ENCODE assay signal across 11 cellular contexts in genomic region chr12:14959126-14959440, GRCh38. TPM values are rescaled to one million over a fixed set of nuclear protein-coding genes. Genes with fewer than 3 reads are reported as not detected.
DNase-seq lines count a peak whose midpoint lies in the region; ATAC-seq and TF ChIP-seq lines count a peak whose summit lies in the region.
"Had no signal": no experiment of that assay in that cellular context is flagged by ENCODE, and none has a peak within 500 bp of the region (broad histone marks: within the 10 kb centered on the region; RNA-seq: fewer than 3 reads in every experiment).

No MANE protein-coding gene starts in this region.

- H3K27me3 Mint-ChIP-seq in CD14-positive monocyte (ENCODE audit: low read depth in 3 of 3) = no peaks in the 10 kb centered on the region
- H3K27me3 Mint-ChIP-seq in osteocyte (ENCODE audit: unreplicated experiment) = no peaks in the 10 kb centered on the region

- H3K27ac Mint-ChIP-seq in CD14-positive monocyte (peak overlapping the region; percentile 95 to 99 (median 99)), osteocyte (ENCODE audit: unreplicated experiment) (peak overlapping the region; percentile 86)

- H3K27ac ChIP-seq in KOPT-K1 (ENCODE audit: low read depth, low read length, poor library complexity, severe bottlenecking) = peak overlapping the region; percentile 99
- H3K27ac ChIP-seq in ascending aorta = peak overlapping the region; percentile 70 to 78
- H3K27ac ChIP-seq: epithelial cell of prostate had no signal

- ATAC-seq in HG03442 (IDR thresholded peaks at IDR 0.05; ENCODE audit: unreplicated experiment) = no peak

- H3K4me1 ChIP-seq in ascending aorta = peaks cover 6 to 24% of the 10 kb centered on the region in 2 donors

- peaks cover 14 to 15% of the 10 kb centered on the region in 2 donors for H3K36me3 Mint-ChIP-seq in CD14-positive monocyte
- H3K36me3 Mint-ChIP-seq in osteocyte (ENCODE audit: unreplicated experiment) = no peaks in the 10 kb centered on the region

- H3K36me3 ChIP-seq in KOPT-K1 (ENCODE audit: insufficient read depth, low read length) (peaks cover 53% of the 10 kb centered on the region), ascending aorta (no peaks in the 10 kb centered on the region)

- H3K4me3 ChIP-seq in ascending aorta = peak overlapping the region in 1 of 2 donors; percentile 66

- H3K9me3 Mint-ChIP-seq in CD14-positive monocyte (peaks cover 0 to 5% (median 0%) of the 10 kb centered on the region in 7 donors), osteocyte (ENCODE audit: unreplicated experiment) (no peaks in the 10 kb centered on the region)

- no peaks in the 10 kb centered on the region for H3K9me3 ChIP-seq in KOPT-K1 (ENCODE audit: insufficient read depth, low read length, poor library complexity, severe bottlenecking)
- no peaks in the 10 kb centered on the region for H3K9me3 ChIP-seq in ascending aorta

- no peaks in the 10 kb centered on the region for H3K27me3 ChIP-seq in ascending aorta

- TF ChIP-seq CTCF in CD14-positive monocyte (IDR thresholded peaks at IDR 0.05) (no peak), ascending aorta (IDR thresholded peaks at IDR 0.05) (no peak), osteocyte (IDR thresholded peaks at IDR 0.05) (no peak)

- intact Hi-C loops in CD14-positive monocyte (cut with micrococcal nuclease) = loop anchor here in 1 of 2 donors (10.0 kb wide), 2 partner anchors 394 to 746 kb away; partner anchors contain the start of gene PLBD1
- intact Hi-C loops in ascending aorta (cut with DNase I) = no loop called here

- H3K4me3 Mint-ChIP-seq in CD14-positive monocyte (peak overlapping the region; percentile 95 to 99), osteocyte (ENCODE audit: unreplicated experiment) (no peak overlapping the region)

- H3K4me1 Mint-ChIP-seq in CD14-positive monocyte = peaks cover 85% of the 10 kb centered on the region
- H3K4me1 Mint-ChIP-seq in osteocyte (ENCODE audit: unreplicated experiment) = peaks cover 45% of the 10 kb centered on the region

- DNase-seq in CD14-positive monocyte (ENCODE audit: low spot score) = no peak
- no peak for DNase-seq in ascending aorta (ENCODE audit: low spot score in 2 of 2)
- DNase-seq in osteocyte (ENCODE audit: extremely low spot score, unreplicated experiment) = no peak
- DNase-seq in activated CD4-positive, CD25-positive, alpha-beta regulatory T cell treated with anti-CD3 and anti-CD28 coated beads, Interleukin-2, amount 50 U/mL, for 72 hours = no peak
- DNase-seq in NCI-H1436 (lab: John Stamatoyannopoulos, UW) = no peak
- no peak for DNase-seq in LoVo (ENCODE audit: low spot score)

RNA-seq across cellular contexts. Expression of gene ARHGDIB, which starts 2.3 kb away (rescaled TPM):
- polyA plus RNA-seq in CD14-positive monocyte = 1,000 to 10,000 TPM; 1,854 to 2,228 TPM
- total RNA-seq in ascending aorta (87.1 TPM), osteocyte (13.8 and 14.4 TPM in 2 replicates)

RNA-seq across cellular contexts. Expression of gene PDE6H, which starts 13.8 kb away (rescaled TPM):
- under 1 TPM in 1 of 2 donors, not detected in 1; 0.33 TPM for polyA plus RNA-seq in CD14-positive monocyte
- total RNA-seq in ascending aorta = not detected
- total RNA-seq in osteocyte = not detected in 2 replicates
- total RNA-seq: M059J had no signal
- polyA plus RNA-seq: adipose tissue had no signal

RNA-seq across cellular contexts. Expression of gene ERP27, which starts 20.7 kb away (rescaled TPM):
- polyA plus RNA-seq in CD14-positive monocyte = 1 to 10 TPM; 2.5 TPM
- total RNA-seq in ascending aorta = not detected
- 0.50 and 0.70 TPM in 2 replicates for total RNA-seq in osteocyte
- total RNA-seq: M059J had no signal
